In genomic region chr7:75937958-75938786, GRCh38 we compare ENCODE assay signal across 9 cellular contexts. TPM values are rescaled to one million over a fixed set of nuclear protein-coding genes. Genes with fewer than 3 reads are reported as not detected.
DNase-seq lines count a peak whose midpoint lies in the region; ATAC-seq lines count a peak whose summit lies in the region.
"Had no signal": no experiment of that assay in that cellular context is flagged by ENCODE, and none has a peak within 500 bp of the region (broad histone marks: within the 10 kb centered on the region; RNA-seq: fewer than 3 reads in every experiment).

No MANE protein-coding gene starts in this region.

- H3K4me1 Mint-ChIP-seq in stimulated activated naive B cell treated with anti-CD40 and anti-IgM and Interleukin-4, amounts not matched to agents 10 μg/mL and 1 μg/mL and 100 μg/mL, for 72 hours, result peaks cover 10 to 12% of the 10 kb centered on the region in 2 donors
- H3K4me1 Mint-ChIP-seq: activated CD4-positive, alpha-beta T cell treated with anti-CD3 and anti-CD28 coated beads, Interleukin-2, amount 10 ng/mL, durations not matched to agents 7 days and 5 days had no signal

- peak; percentile 84 for DNase-seq in HT1080 (ENCODE audit: low read depth)
- peak; percentile 77 for DNase-seq in brain pericyte (ENCODE audit: low read depth, low spot score)
- DNase-seq in kidney glomerular epithelial cell (lab: John Stamatoyannopoulos, UW), result peak; percentile 48
- peak; percentile 82 for DNase-seq in superior temporal gyrus (ENCODE audit: extremely low spot score)
- DNase-seq in stimulated activated naive B cell treated with anti-CD40 and anti-IgM and Interleukin-4, amounts not matched to agents 10 μg/mL and 1 μg/mL and 100 μg/mL, for 72 hours, result no peak
- DNase-seq in activated CD4-positive, alpha-beta T cell treated with anti-CD3 and anti-CD28 coated beads for 4 hours, result no peak
- DNase-seq: activated CD4-positive, alpha-beta T cell treated with anti-CD3 and anti-CD28 coated beads, Interleukin-2, amount 10 ng/mL, durations not matched to agents 7 days and 5 days had no signal

- no peak overlapping the region for H3K4me3 Mint-ChIP-seq in stimulated activated naive B cell treated with anti-CD40 and anti-IgM and Interleukin-4, amounts not matched to agents 10 μg/mL and 1 μg/mL and 100 μg/mL, for 72 hours
- H3K4me3 Mint-ChIP-seq: activated CD4-positive, alpha-beta T cell treated with anti-CD3 and anti-CD28 coated beads, Interleukin-2, amount 10 ng/mL, durations not matched to agents 7 days and 5 days had no signal

- peaks cover 25 to 28% of the 10 kb centered on the region in 2 donors for H3K36me3 Mint-ChIP-seq in stimulated activated naive B cell treated with anti-CD40 and anti-IgM and Interleukin-4, amounts not matched to agents 10 μg/mL and 1 μg/mL and 100 μg/mL, for 72 hours

- H3K27me3 Mint-ChIP-seq in stimulated activated naive B cell treated with anti-CD40 and anti-IgM and Interleukin-4, amounts not matched to agents 10 μg/mL and 1 μg/mL and 100 μg/mL, for 72 hours, result no peaks in the 10 kb centered on the region
- H3K27me3 Mint-ChIP-seq: activated CD4-positive, alpha-beta T cell treated with anti-CD3 and anti-CD28 coated beads, Interleukin-2, amount 10 ng/mL, durations not matched to agents 7 days and 5 days had no signal

- no peaks in the 10 kb centered on the region for H3K9me3 Mint-ChIP-seq in stimulated activated naive B cell treated with anti-CD40 and anti-IgM and Interleukin-4, amounts not matched to agents 10 μg/mL and 1 μg/mL and 100 μg/mL, for 72 hours
- H3K9me3 Mint-ChIP-seq: activated CD4-positive, alpha-beta T cell treated with anti-CD3 and anti-CD28 coated beads, Interleukin-2, amount 10 ng/mL, durations not matched to agents 7 days and 5 days had no signal

- ATAC-seq in stimulated activated naive B cell treated with anti-CD40 and anti-IgM and Interleukin-4, amounts not matched to agents 10 μg/mL and 1 μg/mL and 100 μg/mL, for 72 hours (replicated peaks), result no peak
- ATAC-seq in GM18520 (IDR thresholded peaks at IDR 0.05; ENCODE audit: unreplicated experiment) (no peak), GM18861 (IDR thresholded peaks at IDR 0.05; ENCODE audit: unreplicated experiment) (no peak)

- H3K27ac Mint-ChIP-seq in stimulated activated naive B cell treated with anti-CD40 and anti-IgM and Interleukin-4, amounts not matched to agents 10 μg/mL and 1 μg/mL and 100 μg/mL, for 72 hours, result no peak overlapping the region
- H3K27ac Mint-ChIP-seq: activated CD4-positive, alpha-beta T cell treated with anti-CD3 and anti-CD28 coated beads, Interleukin-2, amount 10 ng/mL, durations not matched to agents 7 days and 5 days had no signal

RNA-seq across cellular contexts. Expression of gene POR, which starts 23.2 kb away (rescaled TPM):
- total RNA-seq in HT1080 (2014; rRNA removed; shearing (Covaris generic)), result 66.8 and 77.2 TPM in 2 replicates
- 25.0 and 25.1 TPM in 2 replicates for polyA plus RNA-seq in HT1080 (2015; cell fraction: cytosol; rRNA removed)
- 57.6 and 62.5 TPM in 2 replicates for polyA plus RNA-seq in HT1080 (2015; cell fraction: nucleus; rRNA removed)

RNA-seq across cellular contexts. Expression of gene TMEM120A, which starts 56.2 kb away (rescaled TPM):
- 6.6 and 16.9 TPM in 2 replicates for total RNA-seq in HT1080 (2014; rRNA removed; shearing (Covaris generic))
- polyA plus RNA-seq in HT1080 (2015; cell fraction: cytosol; rRNA removed), result 11.8 and 14.4 TPM in 2 replicates
- polyA plus RNA-seq in HT1080 (2015; cell fraction: nucleus; rRNA removed), result 27.1 and 28.4 TPM in 2 replicates

RNA-seq across cellular contexts. Expression of gene RHBDD2, which starts 59.3 kb away (rescaled TPM):
- 19.0 and 31.2 TPM in 2 replicates for total RNA-seq in HT1080 (2014; rRNA removed; shearing (Covaris generic))
- 27.2 and 29.4 TPM in 2 replicates for polyA plus RNA-seq in HT1080 (2015; cell fraction: cytosol; rRNA removed)
- polyA plus RNA-seq in HT1080 (2015; cell fraction: nucleus; rRNA removed), result 13.3 and 15.6 TPM in 2 replicates

Comparison
In these comparisons a context has a peak if more than half of its experiments do, and no peak if none do; other contexts are left out.
1. DNase-seq: peak in HT1080 (single experiment), brain pericyte (single experiment), kidney glomerular epithelial cell (single experiment) and superior temporal gyrus (single experiment); none in stimulated activated naive B cell treated with anti-CD40 and anti-IgM and Interleukin-4, amounts not matched to agents 10 μg/mL and 1 μg/mL and 100 μg/mL, for 72 hours (single experiment) and activated CD4-positive, alpha-beta T cell treated with anti-CD3 and anti-CD28 coated beads for 4 hours (0 of 2).